Comparison of ENCODE assay signal across 1 cellular context in the genomic region with DNA sequence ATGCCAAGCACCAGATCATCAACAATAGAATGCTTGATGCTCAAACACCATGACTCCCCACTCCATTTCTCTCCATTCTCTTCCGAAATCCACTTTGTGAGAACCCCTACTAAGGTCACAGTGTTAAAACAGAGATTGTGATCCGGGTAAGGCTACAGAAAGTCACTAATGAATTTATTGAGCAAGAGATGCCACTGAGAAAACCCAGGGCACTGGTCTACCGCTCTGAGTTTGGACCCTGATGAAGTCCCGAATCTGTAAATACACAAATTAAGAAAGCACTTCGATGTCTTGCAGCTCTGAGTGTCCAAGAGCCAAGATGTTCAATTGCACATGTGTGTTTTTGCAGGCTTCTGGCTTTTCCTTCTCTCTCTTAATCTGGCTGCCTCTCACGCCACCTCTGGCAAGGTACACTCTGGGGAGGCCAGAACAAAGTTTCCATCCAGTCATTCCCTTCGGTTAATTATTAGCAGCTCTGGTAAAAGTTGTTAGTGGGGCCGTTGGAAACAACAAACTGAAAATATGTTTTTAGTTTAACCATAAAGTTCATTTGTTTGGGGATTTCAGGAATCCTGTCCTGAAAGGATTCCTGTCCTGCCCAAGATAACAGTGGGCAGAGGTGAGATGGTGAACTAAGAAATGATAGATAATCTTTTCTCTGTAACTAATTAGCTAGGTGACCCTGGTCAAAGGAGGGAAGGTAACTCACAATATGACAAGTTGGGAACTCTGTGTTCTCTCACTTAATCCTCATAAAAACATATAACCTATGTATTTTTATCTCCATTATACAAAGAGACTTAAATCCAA.
TF ChIP-seq lines count a peak whose summit lies in the region.

No MANE protein-coding gene starts in this region.

TF ChIP-seq in GM12878, 131 proteins besides CTCF, POLR2A, EP300 and RAD21 (continued from another document):
- TF ChIP-seq BMI1 (IDR thresholded peaks at IDR 0.05; ENCODE audit: borderline replicate concordance): no peak
- TF ChIP-seq CBX5 (IDR thresholded peaks at IDR 0.05; ENCODE audit: low read depth): no peak
- no peak for TF ChIP-seq SRF (IDR thresholded peaks at IDR 0.05; ENCODE audit: low read depth in 2 of 2, low read length in 2 of 2)
- no peak for TF ChIP-seq KAT2A (conservative IDR thresholded peaks at IDR 0.05; ENCODE audit: control insufficient read depth, low read depth, low read length)
- TF ChIP-seq, protein P1, sequence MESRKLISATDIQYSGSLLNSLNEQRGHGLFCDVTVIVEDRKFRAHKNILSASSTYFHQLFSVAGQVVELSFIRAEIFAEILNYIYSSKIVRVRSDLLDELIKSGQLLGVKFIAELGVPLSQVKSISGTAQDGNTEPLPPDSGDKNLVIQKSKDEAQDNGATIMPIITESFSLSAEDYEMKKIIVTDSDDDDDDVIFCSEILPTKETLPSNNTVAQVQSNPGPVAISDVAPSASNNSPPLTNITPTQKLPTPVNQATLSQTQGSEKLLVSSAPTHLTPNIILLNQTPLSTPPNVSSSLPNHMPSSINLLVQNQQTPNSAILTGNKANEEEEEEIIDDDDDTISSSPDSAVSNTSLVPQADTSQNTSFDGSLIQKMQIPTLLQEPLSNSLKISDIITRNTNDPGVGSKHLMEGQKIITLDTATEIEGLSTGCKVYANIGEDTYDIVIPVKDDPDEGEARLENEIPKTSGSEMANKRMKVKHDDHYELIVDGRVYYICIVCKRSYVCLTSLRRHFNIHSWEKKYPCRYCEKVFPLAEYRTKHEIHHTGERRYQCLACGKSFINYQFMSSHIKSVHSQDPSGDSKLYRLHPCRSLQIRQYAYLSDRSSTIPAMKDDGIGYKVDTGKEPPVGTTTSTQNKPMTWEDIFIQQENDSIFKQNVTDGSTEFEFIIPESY (IDR thresholded peaks at IDR 0.05): no peak
- TF ChIP-seq SUPT20H (IDR thresholded peaks at IDR 0.05; ENCODE audit: borderline replicate concordance, control insufficient read depth, low read depth, low read length): no peak
- TF ChIP-seq, protein P2, sequence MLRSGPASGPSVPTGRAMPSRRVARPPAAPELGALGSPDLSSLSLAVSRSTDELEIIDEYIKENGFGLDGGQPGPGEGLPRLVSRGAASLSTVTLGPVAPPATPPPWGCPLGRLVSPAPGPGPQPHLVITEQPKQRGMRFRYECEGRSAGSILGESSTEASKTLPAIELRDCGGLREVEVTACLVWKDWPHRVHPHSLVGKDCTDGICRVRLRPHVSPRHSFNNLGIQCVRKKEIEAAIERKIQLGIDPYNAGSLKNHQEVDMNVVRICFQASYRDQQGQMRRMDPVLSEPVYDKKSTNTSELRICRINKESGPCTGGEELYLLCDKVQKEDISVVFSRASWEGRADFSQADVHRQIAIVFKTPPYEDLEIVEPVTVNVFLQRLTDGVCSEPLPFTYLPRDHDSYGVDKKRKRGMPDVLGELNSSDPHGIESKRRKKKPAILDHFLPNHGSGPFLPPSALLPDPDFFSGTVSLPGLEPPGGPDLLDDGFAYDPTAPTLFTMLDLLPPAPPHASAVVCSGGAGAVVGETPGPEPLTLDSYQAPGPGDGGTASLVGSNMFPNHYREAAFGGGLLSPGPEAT (IDR thresholded peaks at IDR 0.05; ENCODE audit: low read depth): peak; percentile 34; the same call in 1 of the 2 replicates
- TF ChIP-seq SMC3 (IDR thresholded peaks at IDR 0.05; ENCODE audit: borderline replicate concordance, low read length): no peak
- TF ChIP-seq, protein P3, sequence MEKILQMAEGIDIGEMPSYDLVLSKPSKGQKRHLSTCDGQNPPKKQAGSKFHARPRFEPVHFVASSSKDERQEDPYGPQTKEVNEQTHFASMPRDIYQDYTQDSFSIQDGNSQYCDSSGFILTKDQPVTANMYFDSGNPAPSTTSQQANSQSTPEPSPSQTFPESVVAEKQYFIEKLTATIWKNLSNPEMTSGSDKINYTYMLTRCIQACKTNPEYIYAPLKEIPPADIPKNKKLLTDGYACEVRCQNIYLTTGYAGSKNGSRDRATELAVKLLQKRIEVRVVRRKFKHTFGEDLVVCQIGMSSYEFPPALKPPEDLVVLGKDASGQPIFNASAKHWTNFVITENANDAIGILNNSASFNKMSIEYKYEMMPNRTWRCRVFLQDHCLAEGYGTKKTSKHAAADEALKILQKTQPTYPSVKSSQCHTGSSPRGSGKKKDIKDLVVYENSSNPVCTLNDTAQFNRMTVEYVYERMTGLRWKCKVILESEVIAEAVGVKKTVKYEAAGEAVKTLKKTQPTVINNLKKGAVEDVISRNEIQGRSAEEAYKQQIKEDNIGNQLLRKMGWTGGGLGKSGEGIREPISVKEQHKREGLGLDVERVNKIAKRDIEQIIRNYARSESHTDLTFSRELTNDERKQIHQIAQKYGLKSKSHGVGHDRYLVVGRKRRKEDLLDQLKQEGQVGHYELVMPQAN (conservative IDR thresholded peaks at IDR 0.05): no peak
- TF ChIP-seq ZNF207 (IDR thresholded peaks at IDR 0.05; ENCODE audit: borderline replicate concordance): no peak
- no peak for TF ChIP-seq YY1 (IDR thresholded peaks at IDR 0.05; ENCODE audit: low read depth, low read length)
- no peak for TF ChIP-seq SREBF2 (IDR thresholded peaks at IDR 0.05; ENCODE audit: low read length)
- TF ChIP-seq SIX5 (IDR thresholded peaks at IDR 0.05; ENCODE audit: low read depth, low read length, severe bottlenecking): no peak
- peak; percentile 44 to 45; a peak in 2 of 4 replicates for TF ChIP-seq IKZF2 (IDR thresholded peaks at IDR 0.05)
- TF ChIP-seq ATF7 (IDR thresholded peaks at IDR 0.05; ENCODE audit: low read depth): peak; percentile 52; the same call in 1 of the 2 replicates
